In the genomic region with DNA sequence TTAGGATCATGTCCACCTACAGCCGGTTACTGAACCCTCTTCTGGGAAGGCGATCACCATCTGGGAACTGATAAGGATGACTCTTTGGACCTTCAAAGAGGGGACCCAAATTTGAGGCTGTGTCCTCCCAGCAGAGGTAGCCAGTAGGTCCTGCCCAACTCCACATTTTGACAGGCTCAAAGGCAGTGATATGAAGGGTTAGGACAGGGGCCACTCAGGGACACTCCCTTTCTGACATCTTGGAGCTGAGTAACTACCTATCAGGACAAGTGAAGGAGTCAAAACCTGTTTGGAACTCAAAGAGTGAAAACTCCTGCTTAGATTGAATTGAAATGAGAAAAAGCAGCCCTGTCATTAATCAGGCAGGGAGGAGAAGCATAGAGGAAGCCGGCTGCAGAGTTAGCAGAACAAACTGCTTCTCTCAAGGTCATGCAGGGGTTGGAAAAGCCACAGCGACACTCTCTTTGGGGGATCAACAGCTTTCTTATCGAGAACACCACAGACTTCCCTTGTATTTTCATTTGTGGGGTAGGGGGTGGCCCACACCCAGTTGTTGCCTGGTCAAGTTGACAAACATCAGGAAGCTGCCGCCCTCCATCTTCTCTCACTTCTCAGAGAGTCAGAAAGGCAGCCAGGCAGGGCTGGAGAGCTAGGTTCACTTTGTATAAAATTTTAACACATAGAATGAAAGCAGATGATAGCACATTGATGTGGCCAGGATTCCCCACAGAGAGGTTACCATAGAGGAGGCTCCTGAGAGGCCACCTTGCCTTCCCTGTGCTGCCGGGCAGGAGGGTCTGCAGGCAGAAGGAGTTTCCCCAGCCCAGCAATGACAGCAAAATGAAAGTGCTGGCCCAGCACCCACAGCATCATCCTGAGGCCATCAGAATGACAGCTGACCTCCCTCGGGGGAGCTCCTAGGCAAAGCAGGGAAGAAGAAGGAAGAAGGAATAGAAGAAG, we compare ENCODE assay signal across 9 cellular contexts. TPM values are rescaled to one million over a fixed set of nuclear protein-coding genes. Genes with fewer than 3 reads are reported as not detected.
DNase-seq lines count a peak whose midpoint lies in the region; ATAC-seq, FAIRE-seq and TF ChIP-seq lines count a peak whose summit lies in the region.
"Had no signal": no experiment of that assay in that cellular context is flagged by ENCODE, and none has a peak within 500 bp of the region (broad histone marks: within the 10 kb centered on the region; RNA-seq: fewer than 3 reads in every experiment).

No MANE protein-coding gene starts in this region.

- H3K27ac ChIP-seq in CD8-positive, alpha-beta T cell (ENCODE audit: low read depth, low read length) = peak overlapping the region; percentile 29
- H3K27ac ChIP-seq in kidney (ENCODE audit: low read depth in 2 of 2, low read length in 2 of 2) = peak overlapping the region in 1 of 2 donors; percentile 26

- no peak for TF ChIP-seq CTCF in CD8-positive, alpha-beta T cell (IDR thresholded peaks at IDR 0.05)
- TF ChIP-seq CTCF in kidney (IDR thresholded peaks at IDR 0.05; ENCODE audit: borderline replicate concordance, extremely low read depth, insufficient read depth) = no peak

- POLR2A ChIA-PET in CD8-positive, alpha-beta T cell (lab: Charles Lee) = no interaction called here

- H3K4me3 Mint-ChIP-seq in CD8-positive, alpha-beta T cell = peak overlapping the region; percentile 70
- peak overlapping the region; percentile 76 for H3K4me3 Mint-ChIP-seq in T-helper 1 cell treated with Interleukin-12 subunit alpha and Interleukin-12 subunit beta and Interleukin-4 antibody, amounts not matched to agents 30 μg/mL and 1 μg/mL, for 36 hours
- peak overlapping the region; percentile 79 to 90 (median 83) for H3K4me3 Mint-ChIP-seq in immature natural killer cell

- peak in 4 of 7 experiments; percentile 10 to 38 (median 27) for DNase-seq in CD8-positive, alpha-beta T cell
- DNase-seq in immature natural killer cell (peak; percentile 88 to 91 (median 91)), kidney (no peak), NCI-H524 treated with DMSO at 0.1 percent for 48 hours (lab: John Stamatoyannopoulos, UW) (no peak)
- DNase-seq in activated effector memory CD4-positive, alpha-beta T cell treated with Interleukin-2 at 50 U/mL for 16 hours = no peak
- DNase-seq in NK-92 treated with Interleukin-12 subunit alpha and Interleukin-12 subunit beta, amount 100 ng/mL, for 24 hours (lab: John Stamatoyannopoulos, UW) = no peak

- no peaks in the 10 kb centered on the region for H3K27me3 Mint-ChIP-seq in CD8-positive, alpha-beta T cell (ENCODE audit: low read depth)
- no peaks in the 10 kb centered on the region for H3K27me3 Mint-ChIP-seq in T-helper 1 cell treated with Interleukin-12 subunit alpha and Interleukin-12 subunit beta and Interleukin-4 antibody, amounts not matched to agents 30 μg/mL and 1 μg/mL, for 36 hours (ENCODE audit: low read depth)
- H3K27me3 Mint-ChIP-seq in immature natural killer cell (ENCODE audit: low read depth in 3 of 3) = peaks cover 4 to 12% (median 10%) of the 10 kb centered on the region in 3 donors

- no peaks in the 10 kb centered on the region for H3K36me3 ChIP-seq in CD8-positive, alpha-beta T cell (ENCODE audit: insufficient read depth, low read length)
- H3K36me3 ChIP-seq in kidney (ENCODE audit: control insufficient read depth in 1 of 2, insufficient read depth in 2 of 2, low read length in 2 of 2) = no peaks in the 10 kb centered on the region

- intact Hi-C loops in CD8-positive, alpha-beta T cell (cut with DNase I, micrococcal nuclease) = no loop called here
- intact Hi-C loops in kidney (cut with DNase I) = no loop called here

- CTCF ChIA-PET in CD8-positive, alpha-beta T cell (lab: Charles Lee) = no interaction called here

- ATAC-seq in CD8-positive, alpha-beta T cell = peak; percentile 66
- ATAC-seq in GM21447 (IDR thresholded peaks at IDR 0.05; ENCODE audit: unreplicated experiment) = peak; percentile 56

- peaks cover 22% of the 10 kb centered on the region for H3K4me1 ChIP-seq in CD8-positive, alpha-beta T cell (ENCODE audit: insufficient read depth, low read length)
- H3K4me1 ChIP-seq in kidney (ENCODE audit: control insufficient read depth in 1 of 2, insufficient read depth in 1 of 2, low read depth in 1 of 2, low read length in 2 of 2) = peaks cover 17 to 21% of the 10 kb centered on the region in 2 donors

- no peaks in the 10 kb centered on the region for H3K9me3 Mint-ChIP-seq in CD8-positive, alpha-beta T cell
- H3K9me3 Mint-ChIP-seq in T-helper 1 cell treated with Interleukin-12 subunit alpha and Interleukin-12 subunit beta and Interleukin-4 antibody, amounts not matched to agents 30 μg/mL and 1 μg/mL, for 36 hours = peaks cover 5% of the 10 kb centered on the region
- H3K9me3 Mint-ChIP-seq in immature natural killer cell = no peaks in the 10 kb centered on the region

- peaks cover 41% of the 10 kb centered on the region for H3K4me1 Mint-ChIP-seq in CD8-positive, alpha-beta T cell (ENCODE audit: low read depth)
- H3K4me1 Mint-ChIP-seq in T-helper 1 cell treated with Interleukin-12 subunit alpha and Interleukin-12 subunit beta and Interleukin-4 antibody, amounts not matched to agents 30 μg/mL and 1 μg/mL, for 36 hours (ENCODE audit: low read depth) = peaks cover 63% of the 10 kb centered on the region
- H3K4me1 Mint-ChIP-seq in immature natural killer cell = peaks cover 66% of the 10 kb centered on the region in 2 donors

- peaks cover 3% of the 10 kb centered on the region for H3K36me3 Mint-ChIP-seq in CD8-positive, alpha-beta T cell
- H3K36me3 Mint-ChIP-seq in T-helper 1 cell treated with Interleukin-12 subunit alpha and Interleukin-12 subunit beta and Interleukin-4 antibody, amounts not matched to agents 30 μg/mL and 1 μg/mL, for 36 hours (ENCODE audit: low read depth) = peaks cover 30% of the 10 kb centered on the region
- peaks cover 3 to 34% (median 30%) of the 10 kb centered on the region in 3 donors for H3K36me3 Mint-ChIP-seq in immature natural killer cell

- H3K9ac ChIP-seq in kidney (ENCODE audit: low read length in 2 of 2) = no peak overlapping the region

- H3K4me3 ChIP-seq in CD8-positive, alpha-beta T cell (ENCODE audit: low read depth, low read length) = no peak overlapping the region
- no peak overlapping the region for H3K4me3 ChIP-seq in kidney (ENCODE audit: low read length in 2 of 2)

- FAIRE-seq in kidney (lab: Jason Lieb, UNC) = no peak
- FAIRE-seq: G401.6 had no signal

- no peaks in the 10 kb centered on the region for H3K9me3 ChIP-seq in CD8-positive, alpha-beta T cell (ENCODE audit: low read length)
- H3K9me3 ChIP-seq in kidney (ENCODE audit: control insufficient read depth in 1 of 2, low read length in 2 of 2) = no peaks in the 10 kb centered on the region

- H3K27ac Mint-ChIP-seq in CD8-positive, alpha-beta T cell = peak overlapping the region; percentile 90
- peak overlapping the region; percentile 94 for H3K27ac Mint-ChIP-seq in T-helper 1 cell treated with Interleukin-12 subunit alpha and Interleukin-12 subunit beta and Interleukin-4 antibody, amounts not matched to agents 30 μg/mL and 1 μg/mL, for 36 hours
- peak overlapping the region; percentile 95 to 99 (median 96) for H3K27ac Mint-ChIP-seq in immature natural killer cell

- H3K27me3 ChIP-seq in CD8-positive, alpha-beta T cell (ENCODE audit: insufficient read depth, low read length) = no peaks in the 10 kb centered on the region

RNA-seq across cellular contexts. Expression of a gene that starts 47.6 kb away (rescaled TPM):
- 1 to 10 TPM; 1.2 to 2.8 TPM for total RNA-seq in CD8-positive, alpha-beta T cell
- polyA plus RNA-seq in immature natural killer cell (10 to 100 TPM; 14.4 to 16.6 (median 14.8) TPM), kidney (ENCODE audit: insufficient read depth, low read depth, low replicate concordance) (3.3 TPM)
- 12.3 TPM for total RNA-seq in kidney

Comparison
In these comparisons a context has a peak if more than half of its experiments do, and no peak if none do; other contexts are left out.
1. DNase-seq: peak in CD8-positive, alpha-beta T cell (4 of 7) and immature natural killer cell (3 of 3); none in kidney (single experiment), activated effector memory CD4-positive, alpha-beta T cell treated with Interleukin-2 at 50 U/mL for 16 hours (single experiment), NCI-H524 treated with DMSO at 0.1 percent for 48 hours (single experiment) and NK-92 treated with Interleukin-12 subunit alpha and Interleukin-12 subunit beta, amount 100 ng/mL, for 24 hours (single experiment).
2. Peak in every context shown above with its lines, with median percentiles within 50 percentile points of each other: H3K27ac Mint-ChIP-seq and H3K4me3 Mint-ChIP-seq.